Comparison of ENCODE assay signal across 19 cellular contexts in the genomic region with DNA sequence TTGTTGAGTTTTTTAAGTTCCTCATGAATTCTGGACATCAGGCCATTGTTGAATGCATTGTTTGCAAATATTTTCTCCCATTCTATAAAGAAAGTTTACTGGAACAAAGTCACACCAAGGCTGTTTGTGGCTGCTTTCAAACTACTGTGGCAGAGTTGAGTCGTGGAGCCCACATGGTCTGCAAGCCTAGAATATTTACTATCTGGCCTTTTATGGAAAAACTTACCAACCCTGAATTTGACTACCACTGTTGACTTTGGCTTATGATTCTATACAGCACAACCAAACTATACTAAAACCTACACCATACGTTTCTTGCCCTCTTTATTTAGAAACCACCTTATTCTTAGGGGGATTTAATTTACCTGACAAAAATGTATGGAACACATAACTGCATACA.
DNase-seq lines count a peak whose midpoint lies in the region; ATAC-seq and TF ChIP-seq lines count a peak whose summit lies in the region.
"Had no signal": no experiment of that assay in that cellular context is flagged by ENCODE, and none has a peak within 500 bp of the region (broad histone marks: within the 10 kb centered on the region; RNA-seq: fewer than 3 reads in every experiment).

No MANE protein-coding gene starts in this region.

- H3K4me1 ChIP-seq in body of pancreas = peaks cover 30% of the 10 kb centered on the region
- peaks cover 61 to 65% of the 10 kb centered on the region in 2 donors for H3K4me1 ChIP-seq in gastrocnemius medialis

- CTCF ChIA-PET in activated naive CD4-positive, alpha-beta T cell treated with anti-CD3 and anti-CD28 coated beads for 36 hours (lab: Charles Lee) = no interaction called here

- H3K36me3 ChIP-seq in body of pancreas (replicated peaks in 1 of 2; ENCODE audit: insufficient read depth in 1 of 2, low read depth in 2 of 2) = no peaks in the 10 kb centered on the region
- no peaks in the 10 kb centered on the region for H3K36me3 ChIP-seq in gastrocnemius medialis
- H3K36me3 ChIP-seq: SJCRH30 had no signal

- TF ChIP-seq POLR2A in body of pancreas (IDR thresholded peaks at IDR 0.05) (no peak), gastrocnemius medialis (IDR thresholded peaks at IDR 0.05) (no peak)

- H3K27ac ChIP-seq in body of pancreas (no peak overlapping the region), gastrocnemius medialis (peak overlapping the region in 3 of 4 donors; percentile 68 to 80 (median 69))
- H3K27ac ChIP-seq: A549, SJCRH30 had no signal

- TF ChIP-seq CTCF in LNCaP clone FGC (IDR thresholded peaks at IDR 0.05; ENCODE audit: control insufficient read depth, extremely low read depth, insufficient read depth) = no peak
- no peak for TF ChIP-seq CTCF in body of pancreas (IDR thresholded peaks at IDR 0.05)
- TF ChIP-seq CTCF in gastrocnemius medialis (IDR thresholded peaks at IDR 0.05 in 4 of 5, conservative IDR thresholded peaks at IDR 0.05 in 1 of 5) = no peak

- H3K36me3 Mint-ChIP-seq in activated naive CD4-positive, alpha-beta T cell treated with anti-CD3 and anti-CD28 coated beads for 36 hours (ENCODE audit: low read depth) = no peaks in the 10 kb centered on the region
- H3K36me3 Mint-ChIP-seq: CD14-positive monocyte had no signal

- ATAC-seq in body of pancreas (peak; percentile 23), gastrocnemius medialis (no peak), HG03196 (IDR thresholded peaks at IDR 0.05; ENCODE audit: unreplicated experiment) (no peak)
- ATAC-seq: A549, Panc1 had no signal

- in situ Hi-C loops in gastrocnemius medialis (cut with MboI; ENCODE audit: low sequenced_read_pairs in 4 of 4) = loop anchor here in 3 of 4 donors (5.0 to 25.0 kb wide), 3 partner anchors 224 to 244 kb away; no protein-coding TSS in a partner anchor

- H3K27me3 ChIP-seq in body of pancreas (no peaks in the 10 kb centered on the region), gastrocnemius medialis (no peaks in the 10 kb centered on the region)
- H3K27me3 ChIP-seq: SJCRH30 had no signal

- DNase-seq in EH (ENCODE audit: low read depth) (peak; percentile 55), LNCaP clone FGC (ENCODE audit: low read depth) (peak; percentile 52), body of pancreas (no peak), gastrocnemius medialis (no peak), SIG-M5 (lab: John Stamatoyannopoulos, UW) (no peak)
- no peak for DNase-seq in activated naive CD4-positive, alpha-beta T cell treated with anti-CD3 and anti-CD28 coated beads for 36 hours
- DNase-seq: MM.1S; NCI-H1092; NCI-H1436; NCI-H1930; NCI-H510A; NCI-H774; NK-92 treated with Interleukin-12 subunit alpha and Interleukin-12 subunit beta, amount 100 ng/mL, for 24 hours had no signal

- H3K27ac Mint-ChIP-seq in activated naive CD4-positive, alpha-beta T cell treated with anti-CD3 and anti-CD28 coated beads for 36 hours = no peak overlapping the region
- H3K27ac Mint-ChIP-seq: B cell, CD14-positive monocyte had no signal

- H3K4me1 Mint-ChIP-seq in activated naive CD4-positive, alpha-beta T cell treated with anti-CD3 and anti-CD28 coated beads for 36 hours (ENCODE audit: low read depth) = no peaks in the 10 kb centered on the region
- H3K4me1 Mint-ChIP-seq: B cell, CD14-positive monocyte had no signal

- H3K9me3 ChIP-seq in body of pancreas = no peaks in the 10 kb centered on the region
- no peaks in the 10 kb centered on the region for H3K9me3 ChIP-seq in gastrocnemius medialis
- H3K9me3 ChIP-seq: A549, SJCRH30 had no signal

- no peaks in the 10 kb centered on the region for H3K9me3 Mint-ChIP-seq in activated naive CD4-positive, alpha-beta T cell treated with anti-CD3 and anti-CD28 coated beads for 36 hours

- peaks cover 9% of the 10 kb centered on the region for H3K27me3 Mint-ChIP-seq in activated naive CD4-positive, alpha-beta T cell treated with anti-CD3 and anti-CD28 coated beads for 36 hours (ENCODE audit: low read depth)

- 34 to 41% methylated on average over 2 of the region's 2 CpGs for WGBS in body of pancreas, 2 donors

- intact Hi-C loops in body of pancreas (cut with DNase I) = no loop called here
- intact Hi-C loops in gastrocnemius medialis (cut with DNase I; ENCODE audit: low total_unique reads) = loop anchor here (5.0 kb wide), 1 partner anchor 94 kb away; no protein-coding TSS in a partner anchor
- intact Hi-C loops in activated naive CD4-positive, alpha-beta T cell treated with anti-CD3 and anti-CD28 coated beads for 36 hours (cut with micrococcal nuclease) = no loop called here

- no peak overlapping the region for H3K4me3 Mint-ChIP-seq in activated naive CD4-positive, alpha-beta T cell treated with anti-CD3 and anti-CD28 coated beads for 36 hours
- H3K4me3 Mint-ChIP-seq: B cell, CD14-positive monocyte had no signal

- H3K4me3 ChIP-seq in LNCaP clone FGC (ENCODE audit: low read depth, low read length) (no peak overlapping the region), body of pancreas (no peak overlapping the region), gastrocnemius medialis (no peak overlapping the region)
- H3K4me3 ChIP-seq: A549, SJCRH30 had no signal

Comparison
In these comparisons a context has a peak if more than half of its experiments do, and no peak if none do; other contexts are left out.
1. DNase-seq: peak in EH (single experiment) and LNCaP clone FGC (single experiment); none in body of pancreas (0 of 4), gastrocnemius medialis (0 of 2), SIG-M5 (single experiment) and activated naive CD4-positive, alpha-beta T cell treated with anti-CD3 and anti-CD28 coated beads for 36 hours (single experiment).
2. H3K27ac ChIP-seq: peak in gastrocnemius medialis (3 of 4); none in body of pancreas (0 of 4).